ENCODE assay signal across 8 cellular contexts in genomic region chr10:31320598-31321211, GRCh38. TPM values are rescaled to one million over a fixed set of nuclear protein-coding genes. Genes with fewer than 3 reads are reported as not detected.
DNase-seq lines count a peak whose midpoint lies in the region.

No MANE protein-coding gene starts in this region.

- H3K36me3 ChIP-seq in MG63 (peaks cover 2% of the 10 kb centered on the region; the same call in 1 of the 2 replicates), subcutaneous abdominal adipose tissue (ENCODE audit: control insufficient read depth in 5 of 5, insufficient read depth in 5 of 5, low read length in 5 of 5) (no peaks in the 10 kb centered on the region)

- CTCF ChIA-PET in activated CD4-positive, alpha-beta memory T cell treated with anti-CD3 and anti-CD28 coated beads for 36 hours (lab: Charles Lee) = interaction anchor here (0.6 to 1.3 kb wide), 4 partner anchors 50 to 237 kb away, joined by 3 to 5 read pairs (median 4); no protein-coding TSS in a partner anchor

- H3K27ac Mint-ChIP-seq in activated CD4-positive, alpha-beta memory T cell treated with anti-CD3 and anti-CD28 coated beads for 36 hours = peak overlapping the region; percentile 94

- H3K27ac ChIP-seq in subcutaneous abdominal adipose tissue (ENCODE audit: low read depth, low read length) = peak overlapping the region; percentile 71

- no peaks in the 10 kb centered on the region for H3K9me3 ChIP-seq in MG63
- H3K9me3 ChIP-seq in subcutaneous abdominal adipose tissue (ENCODE audit: control insufficient read depth in 5 of 5, low read length in 5 of 5) = no peaks in the 10 kb centered on the region

- H3K4me1 ChIP-seq in subcutaneous abdominal adipose tissue (ENCODE audit: control insufficient read depth in 5 of 5, insufficient read depth in 5 of 5, low read length in 5 of 5) = peaks cover 0 to 36% (median 33%) of the 10 kb centered on the region in 5 donors

- H3K4me3 Mint-ChIP-seq in activated CD4-positive, alpha-beta memory T cell treated with anti-CD3 and anti-CD28 coated beads for 36 hours = peak overlapping the region; percentile 86

- H3K4me3 ChIP-seq in MG63 (peak overlapping the region; percentile 96), subcutaneous abdominal adipose tissue (ENCODE audit: low read depth in 1 of 5, low read length in 5 of 5) (peak overlapping the region; percentile 86 to 98 (median 92))

- H3K27me3 Mint-ChIP-seq in activated CD4-positive, alpha-beta memory T cell treated with anti-CD3 and anti-CD28 coated beads for 36 hours = no peaks in the 10 kb centered on the region

- peaks cover 38% of the 10 kb centered on the region for H3K4me1 Mint-ChIP-seq in activated CD4-positive, alpha-beta memory T cell treated with anti-CD3 and anti-CD28 coated beads for 36 hours (ENCODE audit: low read depth)

- DNase-seq in C1 segment of cervical spinal cord (lab: John Stamatoyannopoulos, UW) (peak in 8 of 14 donors; percentile 13 to 68 (median 37)), GM19240 (ENCODE audit: insufficient read length, low spot score) (peak; percentile 8), MG63 (peak; percentile 51), medulla oblongata (ENCODE audit: extremely low spot score) (peak; percentile 32), NCI-H187 treated with DMSO at 0.1 percent for 48 hours (lab: John Stamatoyannopoulos, UW) (no peak)
- DNase-seq in activated CD4-positive, alpha-beta memory T cell treated with anti-CD3 and anti-CD28 coated beads for 36 hours = no peak
- peak; percentile 26 for DNase-seq in effector CD4-positive, alpha-beta T cell

- no peaks in the 10 kb centered on the region for H3K27me3 ChIP-seq in MG63
- H3K27me3 ChIP-seq in subcutaneous abdominal adipose tissue (ENCODE audit: control insufficient read depth in 5 of 5, insufficient read depth in 4 of 5, low read length in 5 of 5) = no peaks in the 10 kb centered on the region

- no peaks in the 10 kb centered on the region for H3K9me3 Mint-ChIP-seq in activated CD4-positive, alpha-beta memory T cell treated with anti-CD3 and anti-CD28 coated beads for 36 hours

- intact Hi-C loops in activated CD4-positive, alpha-beta memory T cell treated with anti-CD3 and anti-CD28 coated beads for 36 hours (cut with micrococcal nuclease) = loop anchor here (1.0 to 5.0 kb wide), 5 partner anchors 172 to 620 kb away; no protein-coding TSS in a partner anchor

- H3K36me3 Mint-ChIP-seq in activated CD4-positive, alpha-beta memory T cell treated with anti-CD3 and anti-CD28 coated beads for 36 hours = peaks cover 2% of the 10 kb centered on the region

- H3K9ac ChIP-seq in subcutaneous abdominal adipose tissue (ENCODE audit: low read length in 5 of 5) = peak overlapping the region; percentile 44 to 80 (median 62)

- POLR2A ChIA-PET in activated CD4-positive, alpha-beta memory T cell treated with anti-CD3 and anti-CD28 coated beads for 36 hours (lab: Charles Lee) = interaction anchor here (0.7 to 3.0 kb wide), 2 partner anchors 22 to 289 kb away, joined by 3 to 17 read pairs; partner anchors contain the start of gene ZNF438

RNA-seq across cellular contexts. Expression of gene ZEB1, which starts 1.7 kb away (rescaled TPM):
- 21.7 and 32.4 TPM in 2 replicates for total RNA-seq in MG63 (2014; rRNA removed; shearing (Covaris generic); ENCODE audit: low replicate concordance)
- total RNA-seq in activated CD4-positive, alpha-beta memory T cell treated with anti-CD3 and anti-CD28 coated beads for 36 hours = 10 to 100 TPM; 33.9 to 37.8 TPM

Comparison
In these comparisons a context has a peak if more than half of its experiments do, and no peak if none do; other contexts are left out.
1. DNase-seq: peak in C1 segment of cervical spinal cord (8 of 14), GM19240 (single experiment), MG63 (single experiment), effector CD4-positive, alpha-beta T cell (single experiment) and medulla oblongata (single experiment); none in activated CD4-positive, alpha-beta memory T cell treated with anti-CD3 and anti-CD28 coated beads for 36 hours (single experiment) and NCI-H187 treated with DMSO at 0.1 percent for 48 hours (single experiment).